10 cellular contexts compared by ENCODE assay signal in genomic region chr1:9592510-9593075, GRCh38. TPM values are rescaled to one million over a fixed set of nuclear protein-coding genes. Genes with fewer than 3 reads are reported as not detected.
DNase-seq lines count a peak whose midpoint lies in the region; ATAC-seq, FAIRE-seq and TF ChIP-seq lines count a peak whose summit lies in the region.
"Had no signal": no experiment of that assay in that cellular context is flagged by ENCODE, and none has a peak within 500 bp of the region (broad histone marks: within the 10 kb centered on the region; RNA-seq: fewer than 3 reads in every experiment).

No MANE protein-coding gene starts in this region.

- no peak for FAIRE-seq in keratinocyte (lab: Jason Lieb, UNC)

- H3K4me2 ChIP-seq in keratinocyte (ENCODE audit: control insufficient read depth, extremely low read depth, insufficient read depth, low read depth, low read length) = no peak overlapping the region
- no peak overlapping the region for H3K4me2 ChIP-seq in PC-3 (ENCODE audit: low read length)

- no peaks in the 10 kb centered on the region for H3F3A ChIP-seq in PC-3 (ENCODE audit: low read length, unreplicated experiment)

- H3K4me3 ChIP-seq in SJCRH30 (no peak overlapping the region), keratinocyte (ENCODE audit: control insufficient read depth in 2 of 3, extremely low read depth in 1 of 3, insufficient read depth in 2 of 3, low read depth in 1 of 3, low read length in 3 of 3) (no peak overlapping the region), PC-3 (ENCODE audit: low read length) (no peak overlapping the region)

- peaks cover 2% of the 10 kb centered on the region for H3K36me3 Mint-ChIP-seq in activated naive CD8-positive, alpha-beta T cell treated with anti-CD3 and anti-CD28 coated beads, Interleukin-2, amount 10 ng/mL, durations not matched to agents 7 days and 5 days
- H3K36me3 Mint-ChIP-seq in activated naive CD8-positive, alpha-beta T cell treated with anti-CD3 and anti-CD28 coated beads for 36 hours = peaks cover 14% of the 10 kb centered on the region
- peaks cover 12 to 29% of the 10 kb centered on the region in 2 donors for H3K36me3 Mint-ChIP-seq in stimulated activated naive B cell treated with anti-CD40 and anti-IgM and Interleukin-4, amounts not matched to agents 10 μg/mL and 1 μg/mL and 100 μg/mL, for 72 hours

- H3K9me2 ChIP-seq in PC-3 (replicated peaks; ENCODE audit: low read length) = no peaks in the 10 kb centered on the region

- CTCF ChIA-PET in PC-3 (lab: Charles Lee) = no interaction called here

- BruUV-seq in PC-3 (replicated peaks; lab: Mats Ljungman, UMichigan) = no TSS peak

- peaks cover 17% of the 10 kb centered on the region for H3K9me1 ChIP-seq in keratinocyte (ENCODE audit: control insufficient read depth, extremely low read depth, insufficient read depth, low read length)

- ATAC-seq in activated naive CD8-positive, alpha-beta T cell treated with anti-CD3 and anti-CD28 coated beads, Interleukin-2, amount 10 ng/mL, durations not matched to agents 7 days and 5 days (ENCODE audit: low read depth) = no peak
- ATAC-seq in stimulated activated naive B cell treated with anti-CD40 and anti-IgM and Interleukin-4, amounts not matched to agents 10 μg/mL and 1 μg/mL and 100 μg/mL, for 72 hours (replicated peaks) = no peak
- ATAC-seq in PC-3 (no peak), HG02759 (IDR thresholded peaks at IDR 0.05; ENCODE audit: unreplicated experiment) (no peak)
- ATAC-seq: effector memory CD8-positive, alpha-beta T cell had no signal

- H2AFZ ChIP-seq in keratinocyte (ENCODE audit: control insufficient read depth, low read length) = no peak overlapping the region
- H2AFZ ChIP-seq in PC-3 (ENCODE audit: low read length) = no peak overlapping the region

- H3K27ac ChIP-seq in SJCRH30 = peak overlapping the region; percentile 63; the same call in 1 of the 2 replicates
- peak overlapping the region; percentile 68 for H3K27ac ChIP-seq in keratinocyte (ENCODE audit: control insufficient read depth, insufficient read depth, low read length)
- no peak overlapping the region for H3K27ac ChIP-seq in PC-3 (ENCODE audit: low read length)

- H3K9me3 ChIP-seq in SJCRH30 (replicated peaks) (no peaks in the 10 kb centered on the region), keratinocyte (ENCODE audit: control insufficient read depth, low read depth, low read length) (no peaks in the 10 kb centered on the region), PC-3 (ENCODE audit: low read length) (no peaks in the 10 kb centered on the region)

- peaks cover 23% of the 10 kb centered on the region for H3K4me1 Mint-ChIP-seq in activated naive CD8-positive, alpha-beta T cell treated with anti-CD3 and anti-CD28 coated beads, Interleukin-2, amount 10 ng/mL, durations not matched to agents 7 days and 5 days
- peaks cover 29% of the 10 kb centered on the region for H3K4me1 Mint-ChIP-seq in activated naive CD8-positive, alpha-beta T cell treated with anti-CD3 and anti-CD28 coated beads for 36 hours
- peaks cover 33 to 69% of the 10 kb centered on the region in 2 donors for H3K4me1 Mint-ChIP-seq in stimulated activated naive B cell treated with anti-CD40 and anti-IgM and Interleukin-4, amounts not matched to agents 10 μg/mL and 1 μg/mL and 100 μg/mL, for 72 hours

- POLR2A ChIA-PET in activated naive CD8-positive, alpha-beta T cell treated with anti-CD3 and anti-CD28 coated beads, Interleukin-2, amount 10 ng/mL, durations not matched to agents 7 days and 5 days (lab: Charles Lee) = interaction anchor here (0.5 kb wide), 1 partner anchor 56 kb away, joined by 7 read pairs; no protein-coding TSS in a partner anchor
- POLR2A ChIA-PET in PC-3 (lab: Charles Lee; ENCODE audit: unreplicated experiment) = no interaction called here

- H3K27me3 Mint-ChIP-seq in activated naive CD8-positive, alpha-beta T cell treated with anti-CD3 and anti-CD28 coated beads, Interleukin-2, amount 10 ng/mL, durations not matched to agents 7 days and 5 days = no peaks in the 10 kb centered on the region
- no peaks in the 10 kb centered on the region for H3K27me3 Mint-ChIP-seq in activated naive CD8-positive, alpha-beta T cell treated with anti-CD3 and anti-CD28 coated beads for 36 hours
- no peaks in the 10 kb centered on the region for H3K27me3 Mint-ChIP-seq in stimulated activated naive B cell treated with anti-CD40 and anti-IgM and Interleukin-4, amounts not matched to agents 10 μg/mL and 1 μg/mL and 100 μg/mL, for 72 hours
- H3K27me3 Mint-ChIP-seq: effector memory CD8-positive, alpha-beta T cell had no signal

- H3K27ac Mint-ChIP-seq in activated naive CD8-positive, alpha-beta T cell treated with anti-CD3 and anti-CD28 coated beads, Interleukin-2, amount 10 ng/mL, durations not matched to agents 7 days and 5 days = peak overlapping the region; percentile 65
- H3K27ac Mint-ChIP-seq in activated naive CD8-positive, alpha-beta T cell treated with anti-CD3 and anti-CD28 coated beads for 36 hours = no peak overlapping the region
- H3K27ac Mint-ChIP-seq in stimulated activated naive B cell treated with anti-CD40 and anti-IgM and Interleukin-4, amounts not matched to agents 10 μg/mL and 1 μg/mL and 100 μg/mL, for 72 hours = peak overlapping the region; percentile 20

- intact Hi-C loops in PC-3 (cut with micrococcal nuclease) = no loop called here

- peaks cover 53% of the 10 kb centered on the region for H3K4me1 ChIP-seq in SJCRH30
- peaks cover 29% of the 10 kb centered on the region for H3K4me1 ChIP-seq in keratinocyte (ENCODE audit: control insufficient read depth, extremely low read depth, insufficient read depth, low read length)
- H3K4me1 ChIP-seq in PC-3 (ENCODE audit: insufficient read depth, low read length) = peaks cover 6% of the 10 kb centered on the region; the same call in 1 of the 2 replicates

- peaks cover 63% of the 10 kb centered on the region for H3K79me2 ChIP-seq in keratinocyte (ENCODE audit: control insufficient read depth, insufficient read depth, low read length)
- H3K79me2 ChIP-seq in PC-3 (ENCODE audit: low read length) = peaks cover 74% of the 10 kb centered on the region

- H3K9ac ChIP-seq in keratinocyte (ENCODE audit: control insufficient read depth, extremely low read depth, insufficient read depth, low read length) (no peak overlapping the region), PC-3 (ENCODE audit: low read length) (no peak overlapping the region)

- H3K27me3 ChIP-seq in SJCRH30 (no peaks in the 10 kb centered on the region), keratinocyte (ENCODE audit: control insufficient read depth, extremely low read depth, insufficient read depth, low read length) (no peaks in the 10 kb centered on the region), PC-3 (ENCODE audit: low read length) (no peaks in the 10 kb centered on the region)

- peaks cover 13% of the 10 kb centered on the region for H3K36me3 ChIP-seq in SJCRH30
- H3K36me3 ChIP-seq in keratinocyte (ENCODE audit: control insufficient read depth in 2 of 2, extremely low read depth in 1 of 2, insufficient read depth in 2 of 2, low read length in 2 of 2) = peaks cover 0 to 2% of the 10 kb centered on the region in 2 experiments
- no peaks in the 10 kb centered on the region for H3K36me3 ChIP-seq in PC-3 (ENCODE audit: low read depth, low read length)

- no peaks in the 10 kb centered on the region for H3K9me3 Mint-ChIP-seq in activated naive CD8-positive, alpha-beta T cell treated with anti-CD3 and anti-CD28 coated beads, Interleukin-2, amount 10 ng/mL, durations not matched to agents 7 days and 5 days
- H3K9me3 Mint-ChIP-seq in activated naive CD8-positive, alpha-beta T cell treated with anti-CD3 and anti-CD28 coated beads for 36 hours = no peaks in the 10 kb centered on the region
- no peaks in the 10 kb centered on the region for H3K9me3 Mint-ChIP-seq in stimulated activated naive B cell treated with anti-CD40 and anti-IgM and Interleukin-4, amounts not matched to agents 10 μg/mL and 1 μg/mL and 100 μg/mL, for 72 hours
- H3K9me3 Mint-ChIP-seq: effector memory CD8-positive, alpha-beta T cell; T-helper 2 cell treated with Interferon-gamma antibody and Interleukin-4, amounts not matched to agents 5 μg/mL and 100 μg/mL, for 36 hours had no signal

- DNase-seq in activated naive CD8-positive, alpha-beta T cell treated with anti-CD3 and anti-CD28 coated beads, Interleukin-2, amount 10 ng/mL, durations not matched to agents 7 days and 5 days = no peak
- DNase-seq in activated naive CD8-positive, alpha-beta T cell treated with anti-CD3 and anti-CD28 coated beads for 36 hours = no peak
- DNase-seq in SJCRH30 (no peak), keratinocyte (ENCODE audit: low read depth, low spot score) (no peak), PC-3 (no peak)
- no peak for DNase-seq in stimulated activated naive B cell treated with anti-CD40 and anti-IgM and Interleukin-4, amounts not matched to agents 10 μg/mL and 1 μg/mL and 100 μg/mL, for 72 hours
- DNase-seq in activated CD4-positive, alpha-beta T cell treated with anti-CD3 and anti-CD28 coated beads, Interleukin-2, amount 50 U/mL, for 4 hours = no peak
- DNase-seq: effector memory CD8-positive, alpha-beta T cell had no signal

- TF ChIP-seq CTCF in keratinocyte (optimal IDR thresholded peaks at IDR 0.05 in 1 of 3, IDR thresholded peaks at IDR 0.05 in 1 of 3, conservative IDR thresholded peaks at IDR 0.05 in 1 of 3; ENCODE audit: extremely low read depth in 1 of 3, insufficient read depth in 2 of 3, low read length in 3 of 3) = no peak
- no peak for TF ChIP-seq CTCF in PC-3 (conservative IDR thresholded peaks at IDR 0.05; ENCODE audit: low read depth, low read length)

- no peak overlapping the region for H3K4me3 Mint-ChIP-seq in activated naive CD8-positive, alpha-beta T cell treated with anti-CD3 and anti-CD28 coated beads, Interleukin-2, amount 10 ng/mL, durations not matched to agents 7 days and 5 days
- H3K4me3 Mint-ChIP-seq in activated naive CD8-positive, alpha-beta T cell treated with anti-CD3 and anti-CD28 coated beads for 36 hours = no peak overlapping the region
- peak overlapping the region in 1 of 2 donors; percentile 10 for H3K4me3 Mint-ChIP-seq in stimulated activated naive B cell treated with anti-CD40 and anti-IgM and Interleukin-4, amounts not matched to agents 10 μg/mL and 1 μg/mL and 100 μg/mL, for 72 hours

- dilution Hi-C loops in keratinocyte (cut with MboI; ENCODE audit: extremely low pct_ligation_motif_present, low sequenced_read_pairs) = no loop called here

- H4K20me1 ChIP-seq in keratinocyte (ENCODE audit: control insufficient read depth, extremely low read depth, insufficient read depth, low read length) (peaks cover 10% of the 10 kb centered on the region), PC-3 (ENCODE audit: low read length) (peaks cover 37% of the 10 kb centered on the region)

RNA-seq across cellular contexts. Expression of gene TMEM201, which starts 3.9 kb away (rescaled TPM):
- 10 to 100 TPM; 16.1 TPM for total RNA-seq in activated naive CD8-positive, alpha-beta T cell treated with anti-CD3 and anti-CD28 coated beads, Interleukin-2, amount 10 ng/mL, durations not matched to agents 7 days and 5 days
- 10 to 100 TPM; 31.6 to 32.2 TPM for total RNA-seq in activated naive CD8-positive, alpha-beta T cell treated with anti-CD3 and anti-CD28 coated beads for 36 hours
- 42.6 and 43.1 TPM in 2 replicates for total RNA-seq in SJCRH30 (2014; rRNA removed; shearing (Covaris generic))
- 1.1 to 5.0 TPM (median 1.5 TPM) in 3 replicates for polyA plus RNA-seq in keratinocyte
- 0.94 TPM for polyA plus RNA-seq in keratinocyte (2011; ENCODE audit: low read depth)
- 1.3 and 2.8 TPM in 2 replicates for polyA plus RNA-seq in keratinocyte (2011; cell fraction: cytosol; rRNA removed)
- 6.2 and 7.6 TPM in 2 replicates for polyA plus RNA-seq in keratinocyte (2011; cell fraction: nucleus; rRNA removed)
- polyA plus RNA-seq in keratinocyte (2012; ENCODE audit: low replicate concordance) = 3.1 and 8.1 TPM in 2 replicates
- polyA minus RNA-seq in keratinocyte = 2.6 to 13.8 TPM (median 2.8 TPM) in 3 replicates
- polyA minus RNA-seq in keratinocyte (2011; cell fraction: cytosol; rRNA and poly(A)+ RNA removed) = 6.3 TPM
- polyA minus RNA-seq in keratinocyte (2011; cell fraction: nucleus; rRNA and poly(A)+ RNA removed) = 6.0 and 7.3 TPM in 2 replicates
- 13.8 and 18.4 TPM in 2 replicates for total RNA-seq in PC-3 (2014; rRNA removed)

RNA-seq across cellular contexts. Expression of gene SLC25A33, which starts 53.3 kb away (rescaled TPM):
- total RNA-seq in activated naive CD8-positive, alpha-beta T cell treated with anti-CD3 and anti-CD28 coated beads, Interleukin-2, amount 10 ng/mL, durations not matched to agents 7 days and 5 days = 1 to 10 TPM; 3.3 to 3.9 TPM
- total RNA-seq in activated naive CD8-positive, alpha-beta T cell treated with anti-CD3 and anti-CD28 coated beads for 36 hours = 10 to 100 TPM; 11.1 to 13.2 TPM
- total RNA-seq in SJCRH30 (2014; rRNA removed; shearing (Covaris generic)) = 20.8 and 21.0 TPM in 2 replicates
- 2.7 to 4.5 TPM (median 3.3 TPM) in 3 replicates for polyA plus RNA-seq in keratinocyte
- polyA plus RNA-seq in keratinocyte (2011; ENCODE audit: low read depth) = 2.5 TPM
- 2.9 and 4.7 TPM in 2 replicates for polyA plus RNA-seq in keratinocyte (2011; cell fraction: cytosol; rRNA removed)
- polyA plus RNA-seq in keratinocyte (2011; cell fraction: nucleus; rRNA removed) = 1.8 and 1.9 TPM in 2 replicates
- 3.4 and 4.7 TPM in 2 replicates for polyA plus RNA-seq in keratinocyte (2012; ENCODE audit: low replicate concordance)
- polyA minus RNA-seq in keratinocyte = 1.6 to 2.5 TPM (median 2.1 TPM) in 3 replicates
- polyA minus RNA-seq in keratinocyte (2011; cell fraction: cytosol; rRNA and poly(A)+ RNA removed) = 2.5 TPM
- polyA minus RNA-seq in keratinocyte (2011; cell fraction: nucleus; rRNA and poly(A)+ RNA removed) = 0.74 and 0.93 TPM in 2 replicates
- 11.8 and 14.5 TPM in 2 replicates for total RNA-seq in PC-3 (2014; rRNA removed)

RNA-seq across cellular contexts. Expression of gene PIK3CD, which starts 58.9 kb away (rescaled TPM):
- total RNA-seq in activated naive CD8-positive, alpha-beta T cell treated with anti-CD3 and anti-CD28 coated beads, Interleukin-2, amount 10 ng/mL, durations not matched to agents 7 days and 5 days = 100 to 1,000 TPM; 250 TPM
- 100 to 1,000 TPM; 131 to 134 TPM for total RNA-seq in activated naive CD8-positive, alpha-beta T cell treated with anti-CD3 and anti-CD28 coated beads for 36 hours
- 2.0 and 2.5 TPM in 2 replicates for total RNA-seq in SJCRH30 (2014; rRNA removed; shearing (Covaris generic))
- polyA plus RNA-seq in keratinocyte = 7.7 to 15.5 TPM (median 7.8 TPM) in 3 replicates
- 1.2 TPM for polyA plus RNA-seq in keratinocyte (2011; ENCODE audit: low read depth)
- polyA plus RNA-seq in keratinocyte (2011; cell fraction: cytosol; rRNA removed) = 7.7 and 10.8 TPM in 2 replicates
- 24.5 and 30.3 TPM in 2 replicates for polyA plus RNA-seq in keratinocyte (2011; cell fraction: nucleus; rRNA removed)
- polyA plus RNA-seq in keratinocyte (2012; ENCODE audit: low replicate concordance) = 2.4 and 21.2 TPM in 2 replicates
- polyA minus RNA-seq in keratinocyte = 14.6 to 62.9 TPM (median 19.9 TPM) in 3 replicates
- 14.8 TPM for polyA minus RNA-seq in keratinocyte (2011; cell fraction: cytosol; rRNA and poly(A)+ RNA removed)
- 18.0 and 21.2 TPM in 2 replicates for polyA minus RNA-seq in keratinocyte (2011; cell fraction: nucleus; rRNA and poly(A)+ RNA removed)
- 4.5 and 6.0 TPM in 2 replicates for total RNA-seq in PC-3 (2014; rRNA removed)

Comparison
In these comparisons a context has a peak if more than half of its experiments do, and no peak if none do; other contexts are left out.
1. RNA of gene PIK3CD, which starts 58.9 kb away (total RNA-seq): 250 TPM in activated naive CD8-positive, alpha-beta T cell treated with anti-CD3 and anti-CD28 coated beads, Interleukin-2, amount 10 ng/mL, durations not matched to agents 7 days and 5 days and 131 to 134 TPM in activated naive CD8-positive, alpha-beta T cell treated with anti-CD3 and anti-CD28 coated beads for 36 hours; 4.5 to 6.0 TPM in PC-3 and 2.0 to 2.5 TPM in SJCRH30; every median in the first group is over 10 times any median in the second.